Comparison of ENCODE assay signal across 8 cellular contexts in genomic region chr12:6537580-6538419, GRCh38. TPM values are rescaled to one million over a fixed set of nuclear protein-coding genes. Genes with fewer than 3 reads are reported as not detected.
A peak's percentile ranks its signal among the peaks of the same experiment; 100 is the strongest.
DNase-seq lines count a peak whose midpoint lies in the region; ATAC-seq and TF ChIP-seq lines count a peak whose summit lies in the region.
"Not testable (repeated sequence)": the region's sequence is repeated elsewhere in the genome, so short reads cannot be mapped to it uniquely, and the experiment has no call there.

No MANE protein-coding gene starts in this region.

- H3K27ac ChIP-seq in WERI-Rb-1: not testable (repeated sequence)
- H3K27ac ChIP-seq in neutrophil: peak overlapping the region; percentile 97

- H3K27ac Mint-ChIP-seq in glutamatergic neuron (ENCODE audit: unreplicated experiment): peak overlapping the region; percentile 86
- peak overlapping the region; percentile 98 for H3K27ac Mint-ChIP-seq in stimulated activated memory B cell treated with anti-CD40 and anti-IgM and Interleukin-4, amounts not matched to agents 10 μg/mL and 1 μg/mL and 100 μg/mL, for 72 hours

- H3K36me3 ChIP-seq in WERI-Rb-1 (peaks cover 75% of the 10 kb centered on the region), neutrophil (peaks cover 61% of the 10 kb centered on the region)

- peak overlapping the region; percentile 45 for H3K4me3 Mint-ChIP-seq in glutamatergic neuron (ENCODE audit: unreplicated experiment)
- peak overlapping the region; percentile 32 for H3K4me3 Mint-ChIP-seq in stimulated activated memory B cell treated with anti-CD40 and anti-IgM and Interleukin-4, amounts not matched to agents 10 μg/mL and 1 μg/mL and 100 μg/mL, for 72 hours

- not testable (repeated sequence) for H3K36me3 Mint-ChIP-seq in glutamatergic neuron (ENCODE audit: unreplicated experiment)
- peaks cover 52% of the 10 kb centered on the region for H3K36me3 Mint-ChIP-seq in stimulated activated memory B cell treated with anti-CD40 and anti-IgM and Interleukin-4, amounts not matched to agents 10 μg/mL and 1 μg/mL and 100 μg/mL, for 72 hours

- not testable (repeated sequence) for H3K9me3 ChIP-seq in WERI-Rb-1 (ENCODE audit: severe bottlenecking); neutrophil

- peaks cover 80 to 83% of the 10 kb centered on the region in 2 experiments for H3K4me1 ChIP-seq in neutrophil (ENCODE audit: control insufficient read depth in 1 of 2, insufficient read depth in 1 of 2, low read depth in 1 of 2, low read length in 1 of 2)

- H3K4me1 Mint-ChIP-seq in glutamatergic neuron (ENCODE audit: low read depth, unreplicated experiment): peaks cover 11% of the 10 kb centered on the region
- H3K4me1 Mint-ChIP-seq in stimulated activated memory B cell treated with anti-CD40 and anti-IgM and Interleukin-4, amounts not matched to agents 10 μg/mL and 1 μg/mL and 100 μg/mL, for 72 hours: peaks cover 73% of the 10 kb centered on the region

- not testable (repeated sequence) for H3K27me3 ChIP-seq in WERI-Rb-1 (ENCODE audit: insufficient read depth, low read depth, severe bottlenecking); neutrophil

- H3K9me3 Mint-ChIP-seq in glutamatergic neuron (ENCODE audit: unreplicated experiment): peaks cover 28% of the 10 kb centered on the region
- H3K9me3 Mint-ChIP-seq in stimulated activated memory B cell treated with anti-CD40 and anti-IgM and Interleukin-4, amounts not matched to agents 10 μg/mL and 1 μg/mL and 100 μg/mL, for 72 hours: not testable (repeated sequence)

- H3K27me3 Mint-ChIP-seq in glutamatergic neuron (ENCODE audit: unreplicated experiment); stimulated activated memory B cell treated with anti-CD40 and anti-IgM and Interleukin-4, amounts not matched to agents 10 μg/mL and 1 μg/mL and 100 μg/mL, for 72 hours: not testable (repeated sequence)

- not testable (repeated sequence) for H3K4me3 ChIP-seq in WERI-Rb-1 (ENCODE audit: low read depth, low read length)
- H3K4me3 ChIP-seq in neutrophil (ENCODE audit: low read depth in 1 of 2, low read length in 1 of 2): peak overlapping the region; percentile 72 to 96

- ATAC-seq in stimulated activated memory B cell treated with anti-CD40 and anti-IgM and Interleukin-4, amounts not matched to agents 10 μg/mL and 1 μg/mL and 100 μg/mL, for 72 hours: not testable (repeated sequence)

- DNase-seq in COR-L47 (lab: John Stamatoyannopoulos, UW): peak; percentile 36
- peak in 71 of 76 experiments; percentile 8 to 75 (median 55) for DNase-seq in HUDEP-2 (lab: John Stamatoyannopoulos, UW; ENCODE audit: unreplicated experiment in 76 of 76)
- peak; percentile 62 for DNase-seq in NCI-H526 treated with DMSO at 0.1 percent for 48 hours (lab: John Stamatoyannopoulos, UW)
- DNase-seq in WERI-Rb-1: peak; percentile 82
- peak in 45 of 56 donors; percentile 22 to 86 (median 59) for DNase-seq in amygdala (lab: John Stamatoyannopoulos, UW)
- peak; percentile 87 for DNase-seq in glutamatergic neuron

- TF ChIP-seq CTCF in WERI-Rb-1 (IDR thresholded peaks at IDR 0.05; ENCODE audit: low read depth, low read length) (peak; percentile 72), glutamatergic neuron (IDR thresholded peaks at IDR 0.05; ENCODE audit: partially characterized antibody, unreplicated experiment) (peak; percentile 94), neutrophil (IDR thresholded peaks at IDR 0.05) (peak; percentile 79)

RNA-seq across cellular contexts. Expression of gene GAPDH, which starts 3.5 kb away (rescaled TPM):
- total RNA-seq in glutamatergic neuron (ENCODE audit: unreplicated experiment): 2,124 TPM

RNA-seq across cellular contexts. Expression of gene IFFO1, which starts 18.0 kb away (rescaled TPM):
- total RNA-seq in glutamatergic neuron (ENCODE audit: unreplicated experiment): 50.3 TPM

RNA-seq across cellular contexts. Expression of gene NOP2, which starts 30.3 kb away (rescaled TPM):
- 53.5 TPM for total RNA-seq in glutamatergic neuron (ENCODE audit: unreplicated experiment)

RNA-seq across cellular contexts. Expression of gene NCAPD2, which starts 43.9 kb away (rescaled TPM):
- 29.3 TPM for total RNA-seq in glutamatergic neuron (ENCODE audit: unreplicated experiment)

RNA-seq across cellular contexts. Expression of gene MRPL51, which starts 44.7 kb away (rescaled TPM):
- total RNA-seq in glutamatergic neuron (ENCODE audit: unreplicated experiment): 138 TPM

Comparison
In these comparisons a context has a peak if more than half of its experiments do, and no peak if none do; other contexts are left out.
1. DNase-seq: peak in every context shown above with its lines; median percentile 87 in glutamatergic neuron; 82 in WERI-Rb-1; 62 in NCI-H526 treated with DMSO at 0.1 percent for 48 hours; 59 in amygdala; 55 in HUDEP-2; 36 in COR-L47.